Comparison of ENCODE assay signal across 8 cellular contexts in the genomic region with DNA sequence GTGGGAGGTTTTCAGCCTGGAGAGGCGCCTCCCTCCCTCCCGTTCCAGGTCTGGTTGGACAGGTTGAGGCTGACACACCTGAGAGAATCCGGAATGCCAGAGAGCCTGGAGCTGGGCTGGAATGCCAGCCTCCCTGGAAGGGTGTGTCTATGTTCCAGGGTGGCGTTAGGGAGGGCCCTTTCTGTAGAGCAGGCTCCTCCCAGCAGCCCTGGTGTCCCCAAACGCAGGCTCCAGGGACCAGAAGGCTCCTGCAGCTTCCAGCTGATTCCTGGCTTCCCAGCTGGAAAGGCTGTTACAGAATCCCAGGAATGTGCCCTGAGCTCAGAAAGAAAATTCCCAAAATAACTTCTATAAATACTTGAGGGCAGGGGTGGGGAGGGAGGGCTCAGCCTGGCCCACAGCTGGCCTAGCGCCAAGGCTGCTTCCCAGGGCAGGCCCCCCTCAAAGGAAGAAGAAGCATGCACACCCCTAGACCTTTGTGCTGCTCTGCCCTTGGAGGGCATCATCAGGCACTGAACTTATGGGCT.
DNase-seq lines count a peak whose midpoint lies in the region; ATAC-seq lines count a peak whose summit lies in the region.

No MANE protein-coding gene starts in this region.

- no peak overlapping the region for H3K4me3 Mint-ChIP-seq in activated T-helper 17 cell treated with anti-CD3 and anti-CD28 coated beads, Interleukin-2, amount 50 U/mL, for 72 hours

- no peak overlapping the region for H3K27ac Mint-ChIP-seq in activated T-helper 17 cell treated with anti-CD3 and anti-CD28 coated beads, Interleukin-2, amount 50 U/mL, for 72 hours

- peaks cover 27% of the 10 kb centered on the region for H3K36me3 ChIP-seq in SJSA1

- H3K9me3 ChIP-seq in SJSA1 (replicated peaks): no peaks in the 10 kb centered on the region

- no peaks in the 10 kb centered on the region for H3K27me3 ChIP-seq in SJSA1 (replicated peaks)

- peaks cover 45% of the 10 kb centered on the region for H3K36me3 Mint-ChIP-seq in activated T-helper 17 cell treated with anti-CD3 and anti-CD28 coated beads, Interleukin-2, amount 50 U/mL, for 72 hours (ENCODE audit: low read depth)

- H3K4me3 ChIP-seq in SJSA1: no peak overlapping the region

- peaks cover 22% of the 10 kb centered on the region for H3K4me1 Mint-ChIP-seq in activated T-helper 17 cell treated with anti-CD3 and anti-CD28 coated beads, Interleukin-2, amount 50 U/mL, for 72 hours

- DNase-seq in Caki2 (ENCODE audit: low read depth) (peak; percentile 81), SJSA1 (ENCODE audit: low read depth in 1 of 2, low spot score in 2 of 2) (peak; percentile 96), glomerular visceral epithelial cell (ENCODE audit: extremely low spot score) (peak; percentile 87), posterior cingulate gyrus (peak in 8 of 10 donors; percentile 53 to 95 (median 72)), NCI-H2107 treated with DMSO at 0.1 percent for 48 hours (lab: John Stamatoyannopoulos, UW; ENCODE audit: unreplicated experiment) (no peak), putamen (ENCODE audit: low spot score) (no peak), NCI-H524 (lab: John Stamatoyannopoulos, UW) (no peak)

- peak overlapping the region; percentile 86 for H3K27ac ChIP-seq in SJSA1

- intact Hi-C loops in posterior cingulate gyrus (cut with DNase I): loop anchor here (5.0 to 10.0 kb wide), 2 partner anchors 55 to 103 kb away; no protein-coding TSS in a partner anchor

- H3K27me3 Mint-ChIP-seq in activated T-helper 17 cell treated with anti-CD3 and anti-CD28 coated beads, Interleukin-2, amount 50 U/mL, for 72 hours: no peaks in the 10 kb centered on the region

- ATAC-seq in activated T-helper 17 cell treated with anti-CD3 and anti-CD28 coated beads, Interleukin-2, amount 50 U/mL, for 72 hours (replicated peaks): no peak

- peaks cover 81% of the 10 kb centered on the region for H3K4me1 ChIP-seq in SJSA1 (replicated peaks)

- H3K9me3 Mint-ChIP-seq in activated T-helper 17 cell treated with anti-CD3 and anti-CD28 coated beads, Interleukin-2, amount 50 U/mL, for 72 hours: no peaks in the 10 kb centered on the region

- in situ Hi-C loops in Caki2 (cut with HindIII; ENCODE audit: low pct_unique_long_range_greater_than_20kb, low sequenced_read_pairs): no loop called here

Comparison
In these comparisons a context has a peak if more than half of its experiments do, and no peak if none do; other contexts are left out.
1. DNase-seq: peak in Caki2 (single experiment), SJSA1 (2 of 2), glomerular visceral epithelial cell (single experiment) and posterior cingulate gyrus (8 of 10); none in NCI-H2107 treated with DMSO at 0.1 percent for 48 hours (single experiment), putamen (single experiment) and NCI-H524 (0 of 2).